Comparison of ENCODE assay signal across 10 cellular contexts in the genomic region with DNA sequence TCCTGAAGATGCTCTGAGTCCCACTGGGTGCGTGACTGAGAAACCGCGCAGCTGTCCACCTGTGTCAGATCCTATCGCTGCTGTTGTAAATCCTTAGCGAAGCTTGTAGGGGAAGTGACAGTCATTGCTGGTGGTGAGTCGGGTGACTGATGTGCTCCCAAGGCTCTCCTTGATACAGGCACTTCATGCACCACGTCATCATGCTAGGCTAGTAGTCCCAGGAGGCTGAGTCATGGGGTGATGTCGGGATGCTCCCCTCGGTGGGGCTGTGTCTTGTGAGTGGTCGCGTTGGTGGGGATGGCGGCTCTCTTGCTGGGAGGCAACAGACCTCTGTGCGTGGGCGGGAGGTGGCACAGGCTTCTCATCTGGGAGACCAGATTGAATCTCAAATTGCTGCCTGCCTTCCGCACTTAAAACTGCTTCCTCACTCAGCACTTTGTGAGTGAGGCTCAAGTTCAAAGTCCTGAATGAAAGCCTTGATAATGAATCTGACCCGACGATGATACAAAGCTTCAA.
A peak's percentile ranks its signal among the peaks of the same experiment; 100 is the strongest.
DNase-seq lines count a peak whose midpoint lies in the region; ATAC-seq and TF ChIP-seq lines count a peak whose summit lies in the region.
"Had no signal": no experiment of that assay in that cellular context is flagged by ENCODE, and none has a peak within 500 bp of the region (broad histone marks: within the 10 kb centered on the region; RNA-seq: fewer than 3 reads in every experiment).

No MANE protein-coding gene starts in this region.

- H3K4me1 ChIP-seq in BE2C, result peaks cover 6% of the 10 kb centered on the region; the same call in 1 of the 2 replicates
- peaks cover 24% of the 10 kb centered on the region for H3K4me1 ChIP-seq in muscle layer of colon (ENCODE audit: insufficient read depth, low read length)
- H3K4me1 ChIP-seq in testis, result peaks cover 4% of the 10 kb centered on the region

- H3K4me3 Mint-ChIP-seq in activated CD4-positive, alpha-beta memory T cell treated with anti-CD3 and anti-CD28 coated beads for 36 hours, result no peak overlapping the region
- H3K4me3 Mint-ChIP-seq: brain had no signal

- H3K36me3 ChIP-seq in BE2C (no peaks in the 10 kb centered on the region), muscle layer of colon (ENCODE audit: insufficient read depth, low read length) (no peaks in the 10 kb centered on the region), testis (ENCODE audit: low read depth, missing control alignments) (no peaks in the 10 kb centered on the region)

- H3K9ac ChIP-seq in muscle layer of colon (ENCODE audit: low read length), result no peak overlapping the region

- no peaks in the 10 kb centered on the region for H3K4me1 Mint-ChIP-seq in activated CD4-positive, alpha-beta memory T cell treated with anti-CD3 and anti-CD28 coated beads for 36 hours (ENCODE audit: low read depth)

- H3K27me3 ChIP-seq in BE2C (no peaks in the 10 kb centered on the region), muscle layer of colon (ENCODE audit: control insufficient read depth in 1 of 2, insufficient read depth in 2 of 2, low read length in 2 of 2) (no peaks in the 10 kb centered on the region), testis (no peaks in the 10 kb centered on the region)

- POLR2A ChIA-PET in activated CD4-positive, alpha-beta memory T cell treated with anti-CD3 and anti-CD28 coated beads for 36 hours (lab: Charles Lee), result no interaction called here

- no peak for TF ChIP-seq POLR2A in testis (IDR thresholded peaks at IDR 0.05)

- 71 to 75% methylated on average over 13 to 17 of the region's 17 CpGs for WGBS in testis, 2 donors

- DNase-seq in BE2C (peak; percentile 82), HT-29 (ENCODE audit: low spot score) (peak; percentile 67), amniotic epithelial cell (ENCODE audit: low read depth) (peak; percentile 59), testis (no peak), superior temporal gyrus (ENCODE audit: extremely low spot score) (no peak)
- no peak for DNase-seq in activated CD4-positive, alpha-beta memory T cell treated with anti-CD3 and anti-CD28 coated beads for 36 hours
- DNase-seq: NCI-H1417 treated with DMSO at 0.1 percent for 48 hours had no signal

- no peaks in the 10 kb centered on the region for H3K36me3 Mint-ChIP-seq in activated CD4-positive, alpha-beta memory T cell treated with anti-CD3 and anti-CD28 coated beads for 36 hours
- H3K36me3 Mint-ChIP-seq: brain had no signal

- no peak for ATAC-seq in HG03457 (IDR thresholded peaks at IDR 0.05; ENCODE audit: unreplicated experiment)

- no peaks in the 10 kb centered on the region for H3K9me3 Mint-ChIP-seq in activated CD4-positive, alpha-beta memory T cell treated with anti-CD3 and anti-CD28 coated beads for 36 hours
- H3K9me3 Mint-ChIP-seq: brain had no signal

- H3K4me3 ChIP-seq in BE2C (ENCODE audit: low read depth, low read length), result peak overlapping the region; percentile 52
- H3K4me3 ChIP-seq in muscle layer of colon (ENCODE audit: low read depth in 1 of 2, low read length in 2 of 2), result no peak overlapping the region
- H3K4me3 ChIP-seq in testis, result no peak overlapping the region

- TF ChIP-seq CTCF in BE2C (IDR thresholded peaks at IDR 0.05; ENCODE audit: low read depth, low read length), result no peak
- no peak for TF ChIP-seq CTCF in testis (IDR thresholded peaks at IDR 0.05)

- H3K27me3 Mint-ChIP-seq in activated CD4-positive, alpha-beta memory T cell treated with anti-CD3 and anti-CD28 coated beads for 36 hours, result peaks cover 3% of the 10 kb centered on the region

- intact Hi-C loops in activated CD4-positive, alpha-beta memory T cell treated with anti-CD3 and anti-CD28 coated beads for 36 hours (cut with micrococcal nuclease), result no loop called here
- intact Hi-C loops in testis (cut with DNase I; ENCODE audit: low total_unique reads), result no loop called here

- no peaks in the 10 kb centered on the region for H3K9me3 ChIP-seq in BE2C
- no peaks in the 10 kb centered on the region for H3K9me3 ChIP-seq in muscle layer of colon (ENCODE audit: low read length)
- no peaks in the 10 kb centered on the region for H3K9me3 ChIP-seq in testis

- no peak overlapping the region for H3K27ac Mint-ChIP-seq in activated CD4-positive, alpha-beta memory T cell treated with anti-CD3 and anti-CD28 coated beads for 36 hours

- H3K27ac ChIP-seq in muscle layer of colon (ENCODE audit: low read depth, low read length), result peak overlapping the region; percentile 70
- no peak overlapping the region for H3K27ac ChIP-seq in testis

- CTCF ChIA-PET in activated CD4-positive, alpha-beta memory T cell treated with anti-CD3 and anti-CD28 coated beads for 36 hours (lab: Charles Lee), result interaction anchor here (1.3 to 1.6 kb wide), 2 partner anchors 21 to 24 kb away, joined by 4 to 7 read pairs; no protein-coding TSS in a partner anchor

Comparison
In these comparisons a context has a peak if more than half of its experiments do, and no peak if none do; other contexts are left out.
1. DNase-seq: peak in BE2C (single experiment), HT-29 (single experiment) and amniotic epithelial cell (single experiment); none in activated CD4-positive, alpha-beta memory T cell treated with anti-CD3 and anti-CD28 coated beads for 36 hours (single experiment), testis (single experiment) and superior temporal gyrus (single experiment).